11 cellular contexts compared by ENCODE assay signal in genomic region chr7:90726120-90726519, GRCh38.
A peak's percentile ranks its signal among the peaks of the same experiment; 100 is the strongest.
DNase-seq lines count a peak whose midpoint lies in the region; ATAC-seq, FAIRE-seq and TF ChIP-seq lines count a peak whose summit lies in the region.
"Had no signal": no experiment of that assay in that cellular context is flagged by ENCODE, and none has a peak within 500 bp of the region (broad histone marks: within the 10 kb centered on the region; RNA-seq: fewer than 3 reads in every experiment).

No MANE protein-coding gene starts in this region.

- H3K79me2 ChIP-seq in PC-3 (ENCODE audit: low read length): no peaks in the 10 kb centered on the region

- H2AFZ ChIP-seq in PC-3 (ENCODE audit: low read length): peak overlapping the region; percentile 21; the same call in 1 of the 2 replicates

- H3K9ac ChIP-seq in PC-3 (ENCODE audit: low read length): no peak overlapping the region
- H3K9ac ChIP-seq in stomach smooth muscle (ENCODE audit: low read length in 2 of 2): no peak overlapping the region

- POLR2A ChIA-PET in PC-3 (lab: Charles Lee; ENCODE audit: unreplicated experiment): no interaction called here

- intact Hi-C loops in PC-3 (cut with micrococcal nuclease): no loop called here

- H3K36me3 ChIP-seq in PC-3 (ENCODE audit: low read depth, low read length) (no peaks in the 10 kb centered on the region), stomach smooth muscle (ENCODE audit: control insufficient read depth in 2 of 2, insufficient read depth in 2 of 2, low read length in 2 of 2) (no peaks in the 10 kb centered on the region)
- H3K36me3 ChIP-seq: prostate gland had no signal

- no peak for DNase-seq in GM19239 (ENCODE audit: insufficient read length, low spot score)
- DNase-seq in PC-3: no peak
- DNase-seq in foreskin fibroblast: peak; percentile 60 to 77
- DNase-seq in cortex of kidney (lab: John Stamatoyannopoulos, UW): no peak
- no peak for DNase-seq in NCI-H82 treated with DMSO at 0.1 percent for 48 hours (lab: John Stamatoyannopoulos, UW; ENCODE audit: unreplicated experiment)
- no peak for DNase-seq in NCI-H1436 (lab: John Stamatoyannopoulos, UW)
- DNase-seq: dorsolateral prefrontal cortex, immature natural killer cell had no signal

- H3K4me2 ChIP-seq in PC-3 (ENCODE audit: low read length): no peak overlapping the region

- H3K9me2 ChIP-seq in PC-3 (replicated peaks; ENCODE audit: low read length): no peaks in the 10 kb centered on the region

- BruUV-seq in PC-3 (replicated peaks; lab: Mats Ljungman, UMichigan): no TSS peak

- peak; percentile 80 for FAIRE-seq in GM19239 (lab: Jason Lieb, UNC)
- FAIRE-seq: TTC549 had no signal

- H3K9me3 ChIP-seq in PC-3 (ENCODE audit: low read length) (no peaks in the 10 kb centered on the region), stomach smooth muscle (ENCODE audit: control insufficient read depth in 2 of 2, low read length in 2 of 2) (no peaks in the 10 kb centered on the region)
- H3K9me3 ChIP-seq: prostate gland had no signal

- H3K27ac ChIP-seq in PC-3 (ENCODE audit: low read length) (no peak overlapping the region), stomach smooth muscle (ENCODE audit: low read length) (peak overlapping the region; percentile 37)

- CTCF ChIA-PET in PC-3 (lab: Charles Lee): no interaction called here

- TF ChIP-seq CTCF in PC-3 (conservative IDR thresholded peaks at IDR 0.05; ENCODE audit: low read depth, low read length): no peak
- no peak for TF ChIP-seq CTCF in foreskin fibroblast (IDR thresholded peaks at IDR 0.05; ENCODE audit: low read depth, low read length)

- H3K4me1 ChIP-seq in PC-3 (ENCODE audit: insufficient read depth, low read length) (peaks cover 13% of the 10 kb centered on the region), stomach smooth muscle (ENCODE audit: control insufficient read depth, insufficient read depth, low read length) (peaks cover 14% of the 10 kb centered on the region)
- H3K4me1 ChIP-seq: prostate gland had no signal

- no peaks in the 10 kb centered on the region for H3F3A ChIP-seq in PC-3 (ENCODE audit: low read length, unreplicated experiment)

- no peak overlapping the region for H3K4me3 ChIP-seq in PC-3 (ENCODE audit: low read length)
- H3K4me3 ChIP-seq in foreskin fibroblast (ENCODE audit: low read depth in 1 of 2, low read length in 2 of 2): no peak overlapping the region
- no peak overlapping the region for H3K4me3 ChIP-seq in stomach smooth muscle (ENCODE audit: low read length in 2 of 2)
- H3K4me3 ChIP-seq: dorsolateral prefrontal cortex, prostate gland had no signal

- H4K20me1 ChIP-seq in PC-3 (ENCODE audit: low read length): no peaks in the 10 kb centered on the region

- H3K27me3 ChIP-seq in PC-3 (ENCODE audit: low read length): no peaks in the 10 kb centered on the region
- H3K27me3 ChIP-seq in stomach smooth muscle (ENCODE audit: control insufficient read depth in 1 of 2, insufficient read depth in 2 of 2, low read length in 2 of 2): no peaks in the 10 kb centered on the region
- H3K27me3 ChIP-seq: dorsolateral prefrontal cortex had no signal

- ATAC-seq in PC-3: no peak

Comparison
In these comparisons a context has a peak if more than half of its experiments do, and no peak if none do; other contexts are left out.
1. DNase-seq: peak in foreskin fibroblast (2 of 2); none in GM19239 (single experiment), PC-3 (single experiment), cortex of kidney (single experiment), NCI-H82 treated with DMSO at 0.1 percent for 48 hours (single experiment) and NCI-H1436 (single experiment).